1 cellular context compared by ENCODE assay signal in genomic region chr11:60111793-60112192, GRCh38.
TF ChIP-seq lines count a peak whose summit lies in the region.

No MANE protein-coding gene starts in this region.

TF ChIP-seq in K562, 482 proteins besides CTCF, POLR2A, EP300 and RAD21 (continued from another document):
- TF ChIP-seq MEIS2 (IDR thresholded peaks at IDR 0.05; ENCODE audit: partially characterized antibody) (peak; percentile 7), ZNF436 (CRISPR knock-in tag; IDR thresholded peaks at IDR 0.05) (no peak), ZNF263 (CRISPR knock-in tag; IDR thresholded peaks at IDR 0.05; ENCODE audit: borderline replicate concordance) (no peak), FOXP1 (CRISPR knock-in tag; IDR thresholded peaks at IDR 0.05) (no peak), CC2D1A (IDR thresholded peaks at IDR 0.05) (no peak)
TF ChIP-seq in K562: peak in this region for 2.
